8 cellular contexts compared by ENCODE assay signal in the genomic region with DNA sequence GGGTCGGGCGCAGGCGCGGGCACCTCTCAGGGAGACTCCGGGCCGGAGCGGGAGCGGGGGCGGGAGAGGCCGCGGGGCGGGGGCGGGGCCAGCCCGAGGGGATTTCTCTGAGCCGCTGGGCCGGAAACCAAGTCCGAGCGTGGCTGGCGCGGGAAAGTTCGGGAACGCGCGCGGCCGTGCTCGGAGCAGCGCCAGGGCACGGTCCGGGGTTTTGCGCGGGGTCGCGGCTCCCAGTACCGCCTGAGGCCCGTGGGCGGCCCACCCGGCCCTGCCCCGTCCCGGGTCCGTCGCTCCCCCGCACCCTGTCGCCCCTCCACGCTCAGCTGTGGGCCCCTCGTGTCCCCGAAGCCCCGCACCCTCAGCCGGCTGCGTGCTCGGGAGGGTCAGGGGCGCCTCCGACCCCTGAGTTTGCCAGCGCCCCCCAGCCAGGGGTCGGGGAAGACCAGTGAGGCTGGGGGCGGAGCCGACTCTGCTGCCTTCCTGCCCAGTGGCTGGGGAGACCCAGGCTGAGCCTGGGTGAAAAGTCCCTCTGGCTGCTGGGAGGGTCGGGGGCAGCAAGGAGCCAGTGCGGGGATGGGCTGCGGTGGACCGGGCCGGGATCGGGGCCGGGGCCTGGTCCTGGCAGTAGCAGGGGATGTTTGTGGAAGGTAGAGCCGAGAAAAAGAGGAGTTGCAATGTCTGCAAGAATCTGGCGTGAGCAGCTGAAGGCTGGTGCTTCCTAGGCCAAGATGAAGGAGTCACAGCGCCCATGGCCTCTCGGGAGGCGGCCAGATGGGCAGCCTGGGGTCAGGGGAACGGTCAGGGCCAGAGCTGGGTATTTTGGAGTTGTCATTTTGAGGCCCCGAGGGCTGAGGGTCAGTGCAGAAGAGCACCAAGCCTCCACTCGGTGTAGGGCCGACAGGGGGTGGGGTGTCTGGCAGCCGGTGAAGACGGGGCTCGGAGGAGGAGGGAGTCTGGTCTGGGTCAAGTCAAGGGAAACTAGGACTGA. TPM values are rescaled to one million over a fixed set of nuclear protein-coding genes. Genes with fewer than 3 reads are reported as not detected.
DNase-seq lines count a peak whose midpoint lies in the region; ATAC-seq and TF ChIP-seq lines count a peak whose summit lies in the region.

No MANE protein-coding gene starts in this region.

- H3K23me2 ChIP-seq in H9 (ENCODE audit: insufficient read length, low read depth, low read length, poor library complexity, severe bottlenecking), result peaks cover 4% of the 10 kb centered on the region

- no peaks in the 10 kb centered on the region for H3K9me3 ChIP-seq in H9 (ENCODE audit: control insufficient read depth, low read depth, low read length)

- no peaks in the 10 kb centered on the region for H3K9me3 Mint-ChIP-seq in H9

- H3K23ac ChIP-seq in H9 (ENCODE audit: insufficient read length, low read depth, low read length), result no peak overlapping the region

- no peaks in the 10 kb centered on the region for H3K27me3 ChIP-seq in H9 (ENCODE audit: insufficient read depth, low read length)
- no peaks in the 10 kb centered on the region for H3K27me3 ChIP-seq in rectal smooth muscle tissue (ENCODE audit: control insufficient read depth, insufficient read depth, low read length)

- TF ChIP-seq CTCF in H9 (conservative IDR thresholded peaks at IDR 0.05), result no peak

- peaks cover 3 to 17% (median 15%) of the 10 kb centered on the region in 3 experiments; a peak in 5 of 7 replicates for H3K36me3 Mint-ChIP-seq in H9 (ENCODE audit: insufficient read depth in 1 of 3, low read depth in 3 of 3)

- no peaks in the 10 kb centered on the region for H3K36me3 ChIP-seq in rectal smooth muscle tissue (ENCODE audit: control insufficient read depth, insufficient read depth, low read length)

- peak overlapping the region; percentile 52 for H3K4me2 ChIP-seq in H9 (ENCODE audit: insufficient read depth, insufficient read length, low read length)

- H3K4me1 ChIP-seq in H9 (ENCODE audit: insufficient read depth, low read length) (no peaks in the 10 kb centered on the region; the same call in 1 of the 2 replicates), rectal smooth muscle tissue (ENCODE audit: control insufficient read depth, insufficient read depth, low read length) (peaks cover 4% of the 10 kb centered on the region)

- no peak overlapping the region for H2BK12ac ChIP-seq in H9 (ENCODE audit: insufficient read length, low read depth, low read length)

- intact Hi-C loops in left cardiac atrium (cut with DNase I), result no loop called here

- H3K27ac ChIP-seq in H9 (ENCODE audit: insufficient read length, low read depth, low read length) (no peak overlapping the region), rectal smooth muscle tissue (ENCODE audit: low read depth, low read length) (peak overlapping the region; percentile 68)

- H4K5ac ChIP-seq in H9 (ENCODE audit: insufficient read length, low read depth, low read length), result no peak overlapping the region

- no peaks in the 10 kb centered on the region for H4K20me1 ChIP-seq in H9 (ENCODE audit: control insufficient read depth, insufficient read depth, insufficient read length)

- no CpG with 5 or more reads among the region's 76 CpGs for WGBS in H9 (ENCODE audit: extremely low coverage, insufficient read length, low lambda C conversion rate)

- no peak overlapping the region for H4K8ac ChIP-seq in H9 (replicated peaks; ENCODE audit: insufficient read length, low read depth, low read length)

- no peak overlapping the region for H2AFZ ChIP-seq in H9 (ENCODE audit: low read length)

- H3K4me3 ChIP-seq in rectal smooth muscle tissue (ENCODE audit: low read length), result peak overlapping the region; percentile 77

- H2BK5ac ChIP-seq in H9 (ENCODE audit: insufficient read length, low read length), result no peak overlapping the region

- no peak overlapping the region for H2BK15ac ChIP-seq in H9 (ENCODE audit: low read depth, low read length)

- H2BK120ac ChIP-seq in H9 (ENCODE audit: low read depth, low read length, poor library complexity, severe bottlenecking), result no peak overlapping the region

- no peak overlapping the region for H2AK5ac ChIP-seq in H9 (ENCODE audit: insufficient read length, low read length)

- peak overlapping the region in 1 of 3 experiments; percentile 35; a peak in 2 of 7 replicates for H3K27ac Mint-ChIP-seq in H9

- H3K4me3 Mint-ChIP-seq in H9, result peak overlapping the region; percentile 84 to 89

- peak overlapping the region; percentile 32; the same call in 1 of the 2 replicates for H3K14ac ChIP-seq in H9 (ENCODE audit: insufficient read depth, low read length)

- peak overlapping the region; percentile 6 for H3K9ac ChIP-seq in H9 (ENCODE audit: extremely low read depth, insufficient read length, low read length)
- H3K9ac ChIP-seq in rectal smooth muscle tissue (ENCODE audit: low read length), result peak overlapping the region; percentile 56

- no peaks in the 10 kb centered on the region for H3K27me3 Mint-ChIP-seq in H9 (ENCODE audit: low read depth)

- H3K79me1 ChIP-seq in H9 (ENCODE audit: insufficient read depth, low read depth, low read length, poor library complexity, severe bottlenecking), result peaks cover 11% of the 10 kb centered on the region

- no peak overlapping the region for H3K4ac ChIP-seq in H9 (ENCODE audit: low read depth, low read length)

- peaks cover 8 to 13% of the 10 kb centered on the region in 2 experiments for H3K4me1 Mint-ChIP-seq in H9

- peak; percentile 48 for DNase-seq in NOMO-1 treated with DMSO at 0.1 percent for 48 hours (lab: John Stamatoyannopoulos, UW; ENCODE audit: unreplicated experiment)
- DNase-seq in NOMO-1 treated with dmso at 0.1 percent for 144 hours (lab: John Stamatoyannopoulos, UW; ENCODE audit: unreplicated experiment), result no peak
- no peak for DNase-seq in H9
- peak; percentile 51 for DNase-seq in NAMALWA (ENCODE audit: low spot score)
- DNase-seq in activated naive CD4-positive, alpha-beta T cell treated with anti-CD3 and anti-CD28 coated beads, Interleukin-2, amount 50 U/mL, for 16 hours, result peak; percentile 37
- peak; percentile 39 for DNase-seq in left cardiac atrium
- DNase-seq in globus pallidus (ENCODE audit: low spot score), result no peak

- peaks cover 10% of the 10 kb centered on the region; the same call in 1 of the 2 replicates for H3K79me2 ChIP-seq in H9 (ENCODE audit: insufficient read depth, low read length)

- no peak overlapping the region for H3T11ph ChIP-seq in H9 (ENCODE audit: low read length)

- peak; percentile 23 to 55 for ATAC-seq in left cardiac atrium

- no peak overlapping the region for H3K56ac ChIP-seq in H9 (ENCODE audit: insufficient read length, low read depth, low read length)

- H3K18ac ChIP-seq in H9 (ENCODE audit: insufficient read length, low read depth, low read length), result peak overlapping the region; percentile 40

- H4K91ac ChIP-seq in H9 (ENCODE audit: insufficient read length, low read depth, low read length), result no peak overlapping the region

- no peak overlapping the region for H2BK20ac ChIP-seq in H9 (ENCODE audit: low read depth, low read length, poor library complexity, severe bottlenecking)

RNA-seq across cellular contexts. Expression of a gene that starts 0.6 kb away (rescaled TPM):
- total RNA-seq in H9 (2021), result 48.8 and 49.2 TPM in 2 replicates
- total RNA-seq in left cardiac atrium, result 10 to 100 TPM in 1 of 2 donors, 1 to 10 TPM in 1; 8.8 to 11.8 TPM

RNA-seq across cellular contexts. Expression of a gene that starts 20.8 kb away (rescaled TPM):
- total RNA-seq in H9 (2021) (318 and 328 TPM in 2 replicates), left cardiac atrium (100 to 1,000 TPM; 296 to 304 TPM)

RNA-seq across cellular contexts. Expression of a gene that starts 34.8 kb away (rescaled TPM):
- total RNA-seq in H9 (2021) (6.9 and 9.2 TPM in 2 replicates), left cardiac atrium (1 to 10 TPM; 3.7 to 8.4 TPM)

RNA-seq across cellular contexts. Expression of a gene that starts 37.7 kb away (rescaled TPM):
- total RNA-seq in H9 (2021), result 161 and 175 TPM in 2 replicates
- total RNA-seq in left cardiac atrium, result 100 to 1,000 TPM; 184 to 189 TPM

RNA-seq across cellular contexts. Expression of a gene that starts 44.6 kb away (rescaled TPM):
- total RNA-seq in H9 (2021) (1.8 and 2.3 TPM in 2 replicates), left cardiac atrium (1 to 10 TPM; 5.0 to 9.6 TPM)

Comparison
In these comparisons a context has a peak if more than half of its experiments do, and no peak if none do; other contexts are left out.
1. DNase-seq: peak in NOMO-1 treated with DMSO at 0.1 percent for 48 hours (single experiment), NAMALWA (single experiment), activated naive CD4-positive, alpha-beta T cell treated with anti-CD3 and anti-CD28 coated beads, Interleukin-2, amount 50 U/mL, for 16 hours (single experiment) and left cardiac atrium (single experiment); none in NOMO-1 treated with dmso at 0.1 percent for 144 hours (single experiment), H9 (single experiment) and globus pallidus (single experiment).